23 cellular contexts compared by ENCODE assay signal in genomic region chr3:25489858-25490591, GRCh38.
"Had no signal": no experiment of that assay in that cellular context is flagged by ENCODE, and none has a peak within 500 bp of the region (broad histone marks: within the 10 kb centered on the region; RNA-seq: fewer than 3 reads in every experiment).

No MANE protein-coding gene starts in this region.

- DNase-seq: activated CD4-positive, alpha-beta T cell treated with anti-CD3 and anti-CD28 coated beads for 4 hours; activated CD8-positive, alpha-beta memory T cell treated with anti-CD3 and anti-CD28 coated beads, Interleukin-2, amount 50 U/mL, for 4 hours; activated CD8-positive, alpha-beta T cell treated with anti-CD3 and anti-CD28 coated beads for 36 hours; activated gamma-delta T cell treated with Interleukin-2 at 50 U/mL for 16 hours; activated naive CD4-positive, alpha-beta T cell treated with anti-CD3 and anti-CD28 coated beads, Interleukin-2, amount 10 ng/mL, durations not matched to agents 7 days and 5 days; activated naive CD8-positive, alpha-beta T cell treated with anti-CD3 and anti-CD28 coated beads, Interleukin-2, amount 10 ng/mL, durations not matched to agents 7 days and 5 days; activated T-cell treated with anti-CD3 and anti-CD28 coated beads, Interleukin-2, amount 50 U/mL, for 72 hours; adrenal gland; anterior cingulate cortex; Karpas-422; MM.1S; NCI-H1105 treated with DMSO at 0.1 percent for 48 hours; NCI-H1436 treated with DMSO at 0.1 percent for 48 hours; NCI-H187; NCI-H2081; NCI-H510A treated with DMSO at 0.1 percent for 48 hours; NCI-H69; NK-92 treated with Interleukin-12 subunit alpha and Interleukin-12 subunit beta, amount 100 ng/mL, for 24 hours; PC-3; SHP77 had no signal

- H3K9me3 ChIP-seq: adrenal gland had no signal

- H3K27ac ChIP-seq: adrenal gland had no signal

- ATAC-seq: activated CD4-positive, CD25-positive, alpha-beta regulatory T cell treated with anti-CD3 and anti-CD28 coated beads, Interleukin-2, amount 50 U/mL, for 24 hours; activated CD8-positive, alpha-beta T cell treated with anti-CD3 and anti-CD28 coated beads for 36 hours; activated T-cell treated with anti-CD3 and anti-CD28 coated beads, Interleukin-2, amount 50 U/mL, for 72 hours; PC-3 had no signal

- H3K4me1 Mint-ChIP-seq: activated naive CD4-positive, alpha-beta T cell treated with anti-CD3 and anti-CD28 coated beads, Interleukin-2, amount 10 ng/mL, durations not matched to agents 7 days and 5 days; activated naive CD8-positive, alpha-beta T cell treated with anti-CD3 and anti-CD28 coated beads, Interleukin-2, amount 10 ng/mL, durations not matched to agents 7 days and 5 days had no signal

- H3K36me3 Mint-ChIP-seq: activated naive CD4-positive, alpha-beta T cell treated with anti-CD3 and anti-CD28 coated beads, Interleukin-2, amount 10 ng/mL, durations not matched to agents 7 days and 5 days; activated naive CD8-positive, alpha-beta T cell treated with anti-CD3 and anti-CD28 coated beads, Interleukin-2, amount 10 ng/mL, durations not matched to agents 7 days and 5 days had no signal

- H3K36me3 ChIP-seq: adrenal gland had no signal

- H3K4me3 ChIP-seq: adrenal gland had no signal

- H3K27me3 Mint-ChIP-seq: activated CD8-positive, alpha-beta T cell treated with anti-CD3 and anti-CD28 coated beads for 36 hours; activated naive CD4-positive, alpha-beta T cell treated with anti-CD3 and anti-CD28 coated beads, Interleukin-2, amount 10 ng/mL, durations not matched to agents 7 days and 5 days; activated naive CD8-positive, alpha-beta T cell treated with anti-CD3 and anti-CD28 coated beads, Interleukin-2, amount 10 ng/mL, durations not matched to agents 7 days and 5 days had no signal

- H3K27me3 ChIP-seq: adrenal gland had no signal

- H3K4me3 Mint-ChIP-seq: activated CD8-positive, alpha-beta T cell treated with anti-CD3 and anti-CD28 coated beads for 36 hours; activated naive CD4-positive, alpha-beta T cell treated with anti-CD3 and anti-CD28 coated beads, Interleukin-2, amount 10 ng/mL, durations not matched to agents 7 days and 5 days; activated naive CD8-positive, alpha-beta T cell treated with anti-CD3 and anti-CD28 coated beads, Interleukin-2, amount 10 ng/mL, durations not matched to agents 7 days and 5 days; activated T-cell treated with anti-CD3 and anti-CD28 coated beads, Interleukin-2, amount 50 U/mL, for 72 hours; T-helper 1 cell treated with Interleukin-12 subunit alpha and Interleukin-12 subunit beta and Interleukin-4 antibody, amounts not matched to agents 30 μg/mL and 1 μg/mL, for 36 hours had no signal

- H3K27ac Mint-ChIP-seq: activated CD8-positive, alpha-beta T cell treated with anti-CD3 and anti-CD28 coated beads for 36 hours; activated naive CD4-positive, alpha-beta T cell treated with anti-CD3 and anti-CD28 coated beads, Interleukin-2, amount 10 ng/mL, durations not matched to agents 7 days and 5 days; activated naive CD8-positive, alpha-beta T cell treated with anti-CD3 and anti-CD28 coated beads, Interleukin-2, amount 10 ng/mL, durations not matched to agents 7 days and 5 days; activated T-cell treated with anti-CD3 and anti-CD28 coated beads, Interleukin-2, amount 50 U/mL, for 72 hours; activated T-helper 2 cell treated with anti-CD3 and anti-CD28 coated beads, Interferon-gamma antibody, Interleukin-2, Interleukin-4, amounts not matched to agents 10 μg/mL and 5 μg/mL and 100 μg/mL, durations not matched to agents 14 hours and 24 hours and 36 hours; T-helper 1 cell treated with Interleukin-12 subunit alpha and Interleukin-12 subunit beta and Interleukin-4 antibody, amounts not matched to agents 30 μg/mL and 1 μg/mL, for 36 hours had no signal
